Comparison of ENCODE assay signal across 14 cellular contexts in genomic region chr11:111942826-111943225, GRCh38. TPM values are rescaled to one million over a fixed set of nuclear protein-coding genes. Genes with fewer than 3 reads are reported as not detected.
A peak's percentile ranks its signal among the peaks of the same experiment; 100 is the strongest.
DNase-seq lines count a peak whose midpoint lies in the region; ATAC-seq and TF ChIP-seq lines count a peak whose summit lies in the region.
"Had no signal": no experiment of that assay in that cellular context is flagged by ENCODE, and none has a peak within 500 bp of the region (broad histone marks: within the 10 kb centered on the region; RNA-seq: fewer than 3 reads in every experiment).

No MANE protein-coding gene starts in this region.

- H3K9me3 ChIP-seq in RWPE2 (ENCODE audit: severe bottlenecking), result no peaks in the 10 kb centered on the region
- H3K9me3 ChIP-seq in psoas muscle, result no peaks in the 10 kb centered on the region
- H3K9me3 ChIP-seq in spleen, result no peaks in the 10 kb centered on the region
- H3K9me3 ChIP-seq: gastroesophageal sphincter had no signal

- H3K27me3 ChIP-seq in RWPE2 (ENCODE audit: insufficient read depth, poor library complexity, severe bottlenecking) (no peaks in the 10 kb centered on the region), psoas muscle (ENCODE audit: insufficient read depth in 3 of 3, low read length in 2 of 3) (no peaks in the 10 kb centered on the region), spleen (replicated peaks in 1 of 7) (no peaks in the 10 kb centered on the region)
- H3K27me3 ChIP-seq: gastroesophageal sphincter had no signal

- H3K4me1 ChIP-seq in RWPE2 (ENCODE audit: insufficient read depth, poor library complexity, severe bottlenecking) (peaks cover 55% of the 10 kb centered on the region), psoas muscle (peaks cover 49% of the 10 kb centered on the region), spleen (peaks cover 4 to 22% (median 12%) of the 10 kb centered on the region in 6 donors)

- no peak for TF ChIP-seq POLR2A in spleen (IDR thresholded peaks at IDR 0.05)

- TF ChIP-seq CTCF in RWPE2 (IDR thresholded peaks at IDR 0.05; ENCODE audit: poor library complexity, severe bottlenecking) (no peak), epithelial cell of esophagus (IDR thresholded peaks at IDR 0.05; ENCODE audit: insufficient read depth, low read depth, low read length, missing control alignments) (no peak), psoas muscle (IDR thresholded peaks at IDR 0.05) (no peak), spleen (IDR thresholded peaks at IDR 0.05 in 8 of 11, conservative IDR thresholded peaks at IDR 0.05 in 3 of 11) (no peak)

- H3K4me3 ChIP-seq in RWPE2 (ENCODE audit: severe bottlenecking) (no peak overlapping the region), epithelial cell of esophagus (ENCODE audit: low read length) (no peak overlapping the region), psoas muscle (no peak overlapping the region), spleen (no peak overlapping the region)
- H3K4me3 ChIP-seq: coronary artery, gastroesophageal sphincter had no signal

- H3K27ac ChIP-seq in RWPE2 (ENCODE audit: poor library complexity, severe bottlenecking), result peak overlapping the region; percentile 97
- H3K27ac ChIP-seq in psoas muscle, result peak overlapping the region; percentile 89
- H3K27ac ChIP-seq in spleen, result no peak overlapping the region

- DNase-seq in GM03348 (ENCODE audit: low spot score) (peak; percentile 51), RWPE2 (ENCODE audit: low spot score) (no peak), epithelial cell of esophagus (ENCODE audit: low read depth) (peak; percentile 85), psoas muscle (no peak), spleen (no peak), NCI-H1436 (lab: John Stamatoyannopoulos, UW) (no peak), KBM-7 (no peak), hippocampal formation (lab: John Stamatoyannopoulos, UW) (no peak)
- DNase-seq: activated naive CD4-positive, alpha-beta T cell treated with anti-CD3 and anti-CD28 coated beads for 36 hours; kidney; stimulated activated CD4-positive, alpha-beta T cell treated with anti-CD3 and anti-CD28 coated beads, Interleukin-4, amount 100 ng/mL, for 4 hours; stimulated activated naive B cell treated with anti-CD40 and anti-IgM and Interleukin-4, amounts not matched to agents 10 μg/mL and 1 μg/mL and 100 μg/mL, for 72 hours had no signal

- intact Hi-C loops in psoas muscle (cut with DNase I), result loop anchor here in 1 of 2 donors (2.0 kb wide), 1 partner anchor 14 kb away; no protein-coding TSS in a partner anchor
- intact Hi-C loops in spleen (cut with DNase I; ENCODE audit: low total_unique reads), result no loop called here

- in situ Hi-C loops in KBM-7 (cut with MboI; ENCODE audit: low pct_unique_long_range_greater_than_20kb, low sequenced_read_pairs), result no loop called here

- peak; percentile 63 for ATAC-seq in RWPE2 (ENCODE audit: low read depth)
- no peak for ATAC-seq in psoas muscle
- ATAC-seq: gastroesophageal sphincter; stimulated activated naive B cell treated with anti-CD40 and anti-IgM and Interleukin-4, amounts not matched to agents 10 μg/mL and 1 μg/mL and 100 μg/mL, for 72 hours had no signal

- H3K36me3 ChIP-seq in RWPE2 (ENCODE audit: low read depth), result no peaks in the 10 kb centered on the region
- H3K36me3 ChIP-seq in psoas muscle (ENCODE audit: insufficient read depth in 1 of 2, low read depth in 1 of 2), result no peaks in the 10 kb centered on the region
- H3K36me3 ChIP-seq in spleen, result no peaks in the 10 kb centered on the region
- H3K36me3 ChIP-seq: gastroesophageal sphincter had no signal

- 89 to 92% (median 90%) methylated on average over 6 of the region's 6 CpGs for whole genome bisulfite sequencing in psoas muscle, 3 donors
- WGBS in spleen, 5 donors, result 88 to 97% (median 91%) methylated on average over 6 of the region's 6 CpGs

RNA-seq across cellular contexts. Expression of gene DIXDC1, which starts 5.7 kb away (rescaled TPM):
- total RNA-seq in psoas muscle, result 10 to 100 TPM in 2 of 4 donors, 1 to 10 TPM in 2; 4.5 to 12.9 (median 9.6) TPM
- polyA plus RNA-seq in psoas muscle, result 1 to 10 TPM; 1.4 to 4.9 (median 2.6) TPM
- total RNA-seq in spleen, result 10 to 100 TPM in 2 of 7 donors, 1 to 10 TPM in 5; 1.7 to 14.4 (median 7.5) TPM
- polyA plus RNA-seq in spleen, result 1 to 10 TPM in 1 of 3 donors, under 1 TPM in 2; 0.78 to 1.2 (median 0.89) TPM

RNA-seq across cellular contexts. Expression of gene C11orf52, which starts 24.1 kb away (rescaled TPM):
- total RNA-seq in psoas muscle (10 to 100 TPM in 1 of 4 donors, 1 to 10 TPM in 3; 6.2 to 12.3 (median 8.3) TPM), spleen (1 to 10 TPM in 2 of 7 donors, under 1 TPM in 3, not detected in 2; 0.32 to 1.5 (median 0.44) TPM)
- polyA plus RNA-seq in psoas muscle (10 to 100 TPM in 1 of 3 donors, 1 to 10 TPM in 2; 1.0 to 24.5 (median 4.4) TPM), spleen (under 1 TPM; 0.52 to 0.86 (median 0.74) TPM)
- total RNA-seq: activated naive CD4-positive, alpha-beta T cell treated with anti-CD3 and anti-CD28 coated beads for 36 hours had no signal

RNA-seq across cellular contexts. Expression of gene HSPB2, which starts 30.3 kb away (rescaled TPM):
- total RNA-seq in psoas muscle (10 to 100 TPM; 20.2 to 40.4 (median 27.2) TPM), spleen (1 to 10 TPM in 3 of 7 donors, under 1 TPM in 2, not detected in 2; 0.60 to 1.9 (median 1.4) TPM)
- polyA plus RNA-seq in psoas muscle (10 to 100 TPM; 23.6 to 55.5 (median 25.0) TPM), spleen (1 to 10 TPM; 2.8 to 6.0 (median 3.4) TPM)
- total RNA-seq: activated naive CD4-positive, alpha-beta T cell treated with anti-CD3 and anti-CD28 coated beads for 36 hours had no signal

RNA-seq across cellular contexts. Expression of gene CRYAB, which starts 31.3 kb away (rescaled TPM):
- over 10,000 TPM in 2 of 4 donors, 1,000 to 10,000 TPM in 2; 5,216 to 12,187 (median 10,501) TPM for total RNA-seq in psoas muscle
- polyA plus RNA-seq in psoas muscle, result over 10,000 TPM in 1 of 3 donors, 1,000 to 10,000 TPM in 2; 4,737 to 11,496 (median 9,489) TPM
- total RNA-seq in spleen, result 10 to 100 TPM; 11.2 to 78.7 (median 51.2) TPM
- 10 to 100 TPM; 26.1 to 63.3 (median 58.5) TPM for polyA plus RNA-seq in spleen
- total RNA-seq: activated naive CD4-positive, alpha-beta T cell treated with anti-CD3 and anti-CD28 coated beads for 36 hours had no signal

Comparison
In these comparisons a context has a peak if more than half of its experiments do, and no peak if none do; other contexts are left out.
1. DNase-seq: peak in GM03348 (single experiment) and epithelial cell of esophagus (single experiment); none in RWPE2 (single experiment), psoas muscle (0 of 2), spleen (single experiment), NCI-H1436 (single experiment), KBM-7 (single experiment) and hippocampal formation (0 of 2).
2. H3K27ac ChIP-seq: peak in RWPE2 (single experiment) and psoas muscle (single experiment); none in spleen (0 of 8).
3. RNA of gene HSPB2, which starts 30.3 kb away (total RNA-seq): 20.2 to 40.4 TPM in psoas muscle; 0.60 to 1.9 TPM in spleen; every median in the first group is over 4 times any median in the second.